34 cellular contexts compared by ENCODE assay signal in the genomic region with DNA sequence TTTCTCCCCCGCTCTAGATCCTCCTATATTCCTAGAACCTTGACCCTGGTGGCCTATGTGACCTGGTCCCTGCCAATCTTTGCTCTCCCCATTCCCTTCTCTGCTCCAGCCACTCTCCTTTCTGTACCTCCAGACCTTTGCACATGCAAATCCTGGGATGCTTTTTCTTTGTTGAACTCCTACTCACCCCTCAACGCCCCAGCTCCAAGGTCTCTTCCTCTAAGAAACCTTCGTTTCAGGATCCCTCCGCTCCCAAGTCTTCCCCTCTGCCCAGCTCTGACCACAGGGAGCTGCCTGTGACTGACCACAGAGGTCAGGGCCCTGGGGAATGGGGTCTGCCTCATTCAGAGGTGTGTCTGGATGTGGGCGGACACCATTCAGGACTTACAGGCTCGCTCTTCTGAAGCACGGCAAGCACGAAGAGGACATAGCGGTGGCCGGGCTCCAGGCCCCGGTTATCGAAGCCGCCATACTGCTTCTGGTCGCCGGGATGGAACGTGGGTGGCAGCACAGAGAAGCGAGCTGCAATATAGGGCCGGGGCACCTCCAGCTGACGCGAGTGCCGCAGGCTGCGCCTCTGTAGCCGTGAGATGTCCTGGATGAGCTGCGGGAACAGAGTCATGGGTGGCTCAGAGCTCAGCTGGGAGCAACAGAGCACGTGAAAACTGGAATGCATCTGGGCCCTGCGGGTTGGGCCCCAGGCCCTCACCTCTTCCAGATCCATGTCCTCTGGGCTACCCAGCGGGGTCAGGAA.
"Had no signal": no experiment of that assay in that cellular context is flagged by ENCODE, and none has a peak within 500 bp of the region (broad histone marks: within the 10 kb centered on the region; RNA-seq: fewer than 3 reads in every experiment).

No MANE protein-coding gene starts in this region.

- H3K4me3 Mint-ChIP-seq: activated CD4-positive, alpha-beta memory T cell treated with anti-CD3 and anti-CD28 coated beads for 36 hours; activated CD4-positive, alpha-beta T cell treated with anti-CD3 and anti-CD28 coated beads for 36 hours; activated CD4-positive, alpha-beta T cell treated with anti-CD3 and anti-CD28 coated beads, Interleukin-2, amount 10 ng/mL, durations not matched to agents 24 days and 14 days; activated CD8-positive, alpha-beta memory T cell treated with anti-CD3 and anti-CD28 coated beads, Interleukin-2, amount 10 ng/mL, durations not matched to agents 7 days and 5 days; activated CD8-positive, alpha-beta T cell treated with anti-CD3 and anti-CD28 coated beads, Interleukin-2, amount 10 ng/mL, durations not matched to agents 7 days and 5 days; activated naive CD8-positive, alpha-beta T cell treated with anti-CD3 and anti-CD28 coated beads for 36 hours; activated naive CD8-positive, alpha-beta T cell treated with anti-CD3 and anti-CD28 coated beads, Interleukin-2, amount 50 U/mL, for 24 hours; activated T-helper 1 cell treated with anti-CD3 and anti-CD28 coated beads, Interleukin-12 subunit alpha, Interleukin-12 subunit beta, Interleukin-2, Interleukin-4 antibody, amounts not matched to agents 30 ng/mL and 10 ng/mL and 1 ng/mL, durations not matched to agents 14 hours and 24 hours and 36 hours; brain had no signal

- H3K9me3 Mint-ChIP-seq: activated CD4-positive, alpha-beta memory T cell treated with anti-CD3 and anti-CD28 coated beads for 36 hours; activated CD4-positive, alpha-beta T cell treated with anti-CD3 and anti-CD28 coated beads, Interleukin-2, amount 10 ng/mL, durations not matched to agents 24 days and 14 days; activated naive CD8-positive, alpha-beta T cell treated with anti-CD3 and anti-CD28 coated beads for 36 hours; activated naive CD8-positive, alpha-beta T cell treated with anti-CD3 and anti-CD28 coated beads, Interleukin-2, amount 50 U/mL, for 24 hours; activated T-helper 1 cell treated with anti-CD3 and anti-CD28 coated beads, Interleukin-12 subunit alpha, Interleukin-12 subunit beta, Interleukin-2, Interleukin-4 antibody, amounts not matched to agents 30 ng/mL and 10 ng/mL and 1 ng/mL, durations not matched to agents 14 hours and 24 hours and 36 hours; activated T-helper 2 cell treated with anti-CD3 and anti-CD28 coated beads, Interferon-gamma antibody, Interleukin-2, Interleukin-4, amounts not matched to agents 10 μg/mL and 5 μg/mL and 100 μg/mL, durations not matched to agents 14 hours and 24 hours and 36 hours had no signal

- H3K4me1 ChIP-seq: adrenal gland, ascending aorta, breast epithelium, colonic mucosa, esophagus muscularis mucosa, foreskin keratinocyte, gastrocnemius medialis, heart left ventricle had no signal

- H3K27ac ChIP-seq: adrenal gland, ascending aorta, breast epithelium, cardiac muscle cell, colonic mucosa, esophagus muscularis mucosa, foreskin keratinocyte, gastrocnemius medialis, heart left ventricle had no signal

- H3K9me3 ChIP-seq: adrenal gland, ascending aorta, breast epithelium, colonic mucosa, esophagus muscularis mucosa, gastrocnemius medialis, heart left ventricle had no signal

- H3K4me1 Mint-ChIP-seq: activated CD4-positive, alpha-beta T cell treated with anti-CD3 and anti-CD28 coated beads, Interleukin-2, amount 10 ng/mL, durations not matched to agents 24 days and 14 days; brain had no signal

- H3K27me3 ChIP-seq: adrenal gland, ascending aorta, breast epithelium, cardiac muscle cell, colonic mucosa, esophagus muscularis mucosa, foreskin keratinocyte, gastrocnemius medialis, heart left ventricle had no signal

- H3K36me3 ChIP-seq: breast epithelium, colonic mucosa had no signal

- H3K36me3 Mint-ChIP-seq: activated CD4-positive, alpha-beta memory T cell treated with anti-CD3 and anti-CD28 coated beads for 36 hours; activated CD8-positive, alpha-beta memory T cell treated with anti-CD3 and anti-CD28 coated beads, Interleukin-2, amount 10 ng/mL, durations not matched to agents 7 days and 5 days; activated naive CD8-positive, alpha-beta T cell treated with anti-CD3 and anti-CD28 coated beads for 36 hours had no signal

- H3K27ac Mint-ChIP-seq: activated CD4-positive, alpha-beta memory T cell treated with anti-CD3 and anti-CD28 coated beads for 36 hours; activated CD4-positive, alpha-beta T cell treated with anti-CD3 and anti-CD28 coated beads for 36 hours; activated CD4-positive, alpha-beta T cell treated with anti-CD3 and anti-CD28 coated beads, Interleukin-2, amount 10 ng/mL, durations not matched to agents 24 days and 14 days; activated CD8-positive, alpha-beta memory T cell treated with anti-CD3 and anti-CD28 coated beads, Interleukin-2, amount 10 ng/mL, durations not matched to agents 7 days and 5 days; activated CD8-positive, alpha-beta T cell treated with anti-CD3 and anti-CD28 coated beads, Interleukin-2, amount 10 ng/mL, durations not matched to agents 7 days and 5 days; activated naive CD8-positive, alpha-beta T cell treated with anti-CD3 and anti-CD28 coated beads for 36 hours; activated naive CD8-positive, alpha-beta T cell treated with anti-CD3 and anti-CD28 coated beads, Interleukin-2, amount 50 U/mL, for 24 hours; activated T-helper 1 cell treated with anti-CD3 and anti-CD28 coated beads, Interleukin-12 subunit alpha, Interleukin-12 subunit beta, Interleukin-2, Interleukin-4 antibody, amounts not matched to agents 30 ng/mL and 10 ng/mL and 1 ng/mL, durations not matched to agents 14 hours and 24 hours and 36 hours; activated T-helper 2 cell treated with anti-CD3 and anti-CD28 coated beads, Interferon-gamma antibody, Interleukin-2, Interleukin-4, amounts not matched to agents 10 μg/mL and 5 μg/mL and 100 μg/mL, durations not matched to agents 14 hours and 24 hours and 36 hours had no signal

- H3K27me3 Mint-ChIP-seq: activated CD4-positive, alpha-beta T cell treated with anti-CD3 and anti-CD28 coated beads for 36 hours; activated CD4-positive, alpha-beta T cell treated with anti-CD3 and anti-CD28 coated beads, Interleukin-2, amount 10 ng/mL, durations not matched to agents 24 days and 14 days; activated CD8-positive, alpha-beta memory T cell treated with anti-CD3 and anti-CD28 coated beads, Interleukin-2, amount 10 ng/mL, durations not matched to agents 7 days and 5 days; activated naive CD8-positive, alpha-beta T cell treated with anti-CD3 and anti-CD28 coated beads for 36 hours; activated naive CD8-positive, alpha-beta T cell treated with anti-CD3 and anti-CD28 coated beads, Interleukin-2, amount 50 U/mL, for 24 hours had no signal

- H3K4me3 ChIP-seq: adrenal gland, ascending aorta, breast epithelium, cardiac muscle cell, colonic mucosa, esophagus muscularis mucosa, gastrocnemius medialis, heart left ventricle had no signal

- DNase-seq: activated CD4-positive, alpha-beta memory T cell treated with anti-CD3 and anti-CD28 coated beads for 36 hours; activated CD4-positive, alpha-beta T cell treated with anti-CD3 and anti-CD28 coated beads for 36 hours; activated CD4-positive, alpha-beta T cell treated with anti-CD3 and anti-CD28 coated beads, Interleukin-2, amount 10 ng/mL, durations not matched to agents 24 days and 14 days; activated CD4-positive, CD25-positive, alpha-beta regulatory T cell; activated CD4-positive, CD25-positive, alpha-beta regulatory T cell treated with anti-CD3 and anti-CD28 coated beads, Interleukin-2, amount 50 U/mL, for 72 hours; activated CD8-positive, alpha-beta memory T cell treated with anti-CD3 and anti-CD28 coated beads, Interleukin-2, amount 10 ng/mL, durations not matched to agents 7 days and 5 days; activated CD8-positive, alpha-beta memory T cell treated with anti-CD3 and anti-CD28 coated beads, Interleukin-2, amount 50 U/mL, for 4 hours; activated CD8-positive, alpha-beta T cell treated with anti-CD3 and anti-CD28 coated beads, Interleukin-2, amount 10 ng/mL, durations not matched to agents 7 days and 5 days; activated effector memory CD4-positive, alpha-beta T cell treated with anti-CD3 and anti-CD28 coated beads, Interleukin-2, amount 50 U/mL, for 16 hours; activated naive CD4-positive, alpha-beta T cell; activated naive CD4-positive, alpha-beta T cell treated with anti-CD3 and anti-CD28 coated beads, Interleukin-2, amount 50 U/mL, for 16 hours; activated naive CD8-positive, alpha-beta T cell treated with anti-CD3 and anti-CD28 coated beads for 36 hours; activated naive CD8-positive, alpha-beta T cell treated with anti-CD3 and anti-CD28 coated beads, Interleukin-2, amount 50 U/mL, for 24 hours; activated T-cell treated with anti-CD3 and anti-CD28 coated beads, Interleukin-2, amount 50 U/mL, for 1 hour; activated T-cell treated with anti-CD3 and anti-CD28 coated beads, Interleukin-2, amount 50 U/mL, for 48 hours; adrenal gland; amygdala; central memory CD4-positive, alpha-beta T cell; cerebellar nuclear complex; colonic mucosa; effector CD8-positive, alpha-beta T cell; erythroblast; foreskin keratinocyte; gastrocnemius medialis; glutamatergic neuron; heart left ventricle; T-helper 2 cell had no signal
